9 cellular contexts compared by ENCODE assay signal in genomic region chr10:102802920-102803534, GRCh38. TPM values are rescaled to one million over a fixed set of nuclear protein-coding genes. Genes with fewer than 3 reads are reported as not detected.
DNase-seq lines count a peak whose midpoint lies in the region; ATAC-seq, FAIRE-seq and TF ChIP-seq lines count a peak whose summit lies in the region.
"Had no signal": no experiment of that assay in that cellular context is flagged by ENCODE, and none has a peak within 500 bp of the region (broad histone marks: within the 10 kb centered on the region; RNA-seq: fewer than 3 reads in every experiment).

No MANE protein-coding gene starts in this region.

- H3K27ac ChIP-seq in HUES64 (ENCODE audit: low read depth, low read length), result peak overlapping the region; percentile 92
- peak overlapping the region; percentile 64 for H3K27ac ChIP-seq in colonic mucosa
- H3K27ac ChIP-seq in mesodermal cell (ENCODE audit: low read depth, low read length, severe bottlenecking), result peak overlapping the region; percentile 85
- H3K27ac ChIP-seq in uterus, result peak overlapping the region; percentile 80 to 90
- H3K27ac ChIP-seq in small intestine (ENCODE audit: low read depth in 1 of 2, low read length in 1 of 2), result peak overlapping the region in 1 of 2 donors; percentile 64

- H3K9ac ChIP-seq in HUES64 (ENCODE audit: low read depth, low read length) (peak overlapping the region; percentile 53; the same call in 1 of the 2 replicates), colonic mucosa (ENCODE audit: low read depth in 2 of 2, low read length in 2 of 2) (no peak overlapping the region)

- intact Hi-C loops in CD14-positive monocyte (cut with micrococcal nuclease) (loop anchor here in 1 of 2 donors (10.0 kb wide), 1 partner anchor 48 kb away; no protein-coding TSS in a partner anchor), colonic mucosa (cut with DNase I) (no loop called here), uterus (cut with DNase I; ENCODE audit: low total_unique reads) (no loop called here)

- no peaks in the 10 kb centered on the region for H3K27me3 Mint-ChIP-seq in CD14-positive monocyte (ENCODE audit: low read depth in 3 of 3)

- H3K4me3 Mint-ChIP-seq in CD14-positive monocyte, result peak overlapping the region in 1 of 2 donors; percentile 46

- peak; percentile 62 for DNase-seq in CD14-positive monocyte (ENCODE audit: low spot score)
- DNase-seq in colonic mucosa, result no peak
- peak; percentile 62 to 70 for DNase-seq in uterus
- DNase-seq in cerebellar nuclear complex (lab: John Stamatoyannopoulos, UW), result no peak
- no peak for DNase-seq in small intestine

- H3K4me1 ChIP-seq in HUES64 (ENCODE audit: insufficient read depth, low read length) (peaks cover 41% of the 10 kb centered on the region), colonic mucosa (no peaks in the 10 kb centered on the region), mesodermal cell (ENCODE audit: control insufficient read depth, insufficient read depth, low read length, poor library complexity, severe bottlenecking) (peaks cover 40% of the 10 kb centered on the region), uterus (peaks cover 0 to 25% of the 10 kb centered on the region in 2 donors), small intestine (ENCODE audit: control insufficient read depth in 2 of 2, insufficient read depth in 1 of 2, low read depth in 1 of 2, low read length in 1 of 2) (peaks cover 3 to 8% of the 10 kb centered on the region in 2 donors)

- no peak for TF ChIP-seq POLR2A in uterus (IDR thresholded peaks at IDR 0.05)

- H3K36me3 Mint-ChIP-seq in CD14-positive monocyte, result peaks cover 62 to 85% of the 10 kb centered on the region in 2 donors

- WGBS in HUES64, result 48% methylated on average over 6 of the region's 6 CpGs
- 47 to 50% methylated on average over 2 to 6 of the region's 6 CpGs for WGBS in mesodermal cell (ENCODE audit: insufficient coverage in 2 of 2), 2 experiments
- 42 to 70% (median 70%) methylated on average over 6 of the region's 6 CpGs for WGBS in small intestine, 3 donors

- no peak for FAIRE-seq in small intestine (lab: Jason Lieb, UNC)

- H3K27ac Mint-ChIP-seq in CD14-positive monocyte, result peak overlapping the region; percentile 86 to 98 (median 94)

- H3K27me3 ChIP-seq in HUES64 (ENCODE audit: insufficient read depth, low read length) (no peaks in the 10 kb centered on the region), colonic mucosa (no peaks in the 10 kb centered on the region), uterus (no peaks in the 10 kb centered on the region), small intestine (ENCODE audit: control insufficient read depth in 2 of 2, insufficient read depth in 2 of 2, low read length in 2 of 2) (no peaks in the 10 kb centered on the region)

- TF ChIP-seq CTCF in CD14-positive monocyte (IDR thresholded peaks at IDR 0.05) (no peak), colonic mucosa (IDR thresholded peaks at IDR 0.05) (no peak), uterus (IDR thresholded peaks at IDR 0.05) (no peak)

- H3K36me3 ChIP-seq in HUES64 (ENCODE audit: insufficient read depth, low read length), result peaks cover 13% of the 10 kb centered on the region; the same call in 1 of the 2 replicates
- H3K36me3 ChIP-seq in colonic mucosa, result peaks cover 5% of the 10 kb centered on the region
- H3K36me3 ChIP-seq in mesodermal cell (ENCODE audit: control insufficient read depth, insufficient read depth, low read length), result peaks cover 44% of the 10 kb centered on the region
- H3K36me3 ChIP-seq in uterus, result no peaks in the 10 kb centered on the region
- peaks cover 3 to 8% of the 10 kb centered on the region in 2 donors for H3K36me3 ChIP-seq in small intestine (ENCODE audit: control insufficient read depth in 2 of 2, insufficient read depth in 2 of 2, low read length in 2 of 2)

- H3K9me3 ChIP-seq in HUES64 (ENCODE audit: insufficient read depth, low read depth, low read length) (peaks cover 4% of the 10 kb centered on the region), colonic mucosa (no peaks in the 10 kb centered on the region), mesodermal cell (ENCODE audit: control insufficient read depth, low read length) (peaks cover 3% of the 10 kb centered on the region), uterus (no peaks in the 10 kb centered on the region), small intestine (ENCODE audit: control insufficient read depth, low read depth) (no peaks in the 10 kb centered on the region)

- H3K4me3 ChIP-seq in HUES64 (ENCODE audit: low read length) (no peak overlapping the region), colonic mucosa (no peak overlapping the region), mesodermal cell (ENCODE audit: extremely low read depth, insufficient read depth, low read length, poor library complexity, severe bottlenecking) (no peak overlapping the region), uterus (no peak overlapping the region), small intestine (ENCODE audit: low read depth in 1 of 2, low read length in 2 of 2) (no peak overlapping the region)

- peaks cover 0 to 2% (median 0%) of the 10 kb centered on the region in 7 donors for H3K9me3 Mint-ChIP-seq in CD14-positive monocyte

- no peak for ATAC-seq in GM18909 (IDR thresholded peaks at IDR 0.05; ENCODE audit: poor library complexity, unreplicated experiment)

- H3K4me1 Mint-ChIP-seq in CD14-positive monocyte, result peaks cover 36% of the 10 kb centered on the region

RNA-seq across cellular contexts. Expression of gene CYP17A1, which starts 34.2 kb away (rescaled TPM):
- polyA plus RNA-seq in CD14-positive monocyte (not detected), small intestine (10 to 100 TPM in 1 of 3 donors, 1 to 10 TPM in 1, under 1 TPM in 1; 0.10 to 13.4 (median 3.0) TPM)
- polyA plus RNA-seq in HUES64 (2013, experiment 1 of 2), result not detected
- polyA plus RNA-seq in HUES64 (2013, experiment 2 of 2), result not detected
- total RNA-seq in colonic mucosa (1 to 10 TPM in 1 of 2 donors, not detected in 1; 7.7 TPM), uterus (1 to 10 TPM in 2 of 4 donors, under 1 TPM in 1, not detected in 1; 0.83 to 3.6 (median 1.6) TPM)
- not detected for polyA plus RNA-seq in mesodermal cell (2013, experiment 1 of 2)
- not detected for polyA plus RNA-seq in mesodermal cell (2013, experiment 2 of 2)
- total RNA-seq: glomerular endothelial cell had no signal

RNA-seq across cellular contexts. Expression of gene BORCS7, which starts 51.0 kb away (rescaled TPM):
- polyA plus RNA-seq in CD14-positive monocyte, result 10 to 100 TPM; 49.8 to 51.9 TPM
- 7.5 TPM for polyA plus RNA-seq in HUES64 (2013, experiment 1 of 2)
- 8.3 TPM for polyA plus RNA-seq in HUES64 (2013, experiment 2 of 2)
- 10 to 100 TPM; 15.6 to 18.9 TPM for total RNA-seq in colonic mucosa
- 8.2 TPM for polyA plus RNA-seq in mesodermal cell (2013, experiment 1 of 2)
- polyA plus RNA-seq in mesodermal cell (2013, experiment 2 of 2), result 8.1 TPM
- total RNA-seq in uterus, result 10 to 100 TPM; 17.6 to 80.2 (median 44.7) TPM
- 10 to 100 TPM; 38.9 to 49.4 (median 39.9) TPM for polyA plus RNA-seq in small intestine

RNA-seq across cellular contexts. Expression of gene WBP1L, which starts 59.3 kb away (rescaled TPM):
- 10 to 100 TPM; 38.3 to 43.0 TPM for polyA plus RNA-seq in CD14-positive monocyte
- 16.6 TPM for polyA plus RNA-seq in HUES64 (2013, experiment 1 of 2)
- polyA plus RNA-seq in HUES64 (2013, experiment 2 of 2), result 18.1 TPM
- 10 to 100 TPM; 32.3 to 42.7 TPM for total RNA-seq in colonic mucosa
- 41.2 TPM for polyA plus RNA-seq in mesodermal cell (2013, experiment 1 of 2)
- polyA plus RNA-seq in mesodermal cell (2013, experiment 2 of 2), result 35.1 TPM
- total RNA-seq in uterus, result 10 to 100 TPM; 27.4 to 79.2 (median 55.3) TPM
- 10 to 100 TPM; 15.2 to 29.9 (median 16.8) TPM for polyA plus RNA-seq in small intestine

Comparison
In these comparisons a context has a peak if more than half of its experiments do, and no peak if none do; other contexts are left out.
1. DNase-seq: peak in CD14-positive monocyte (single experiment) and uterus (2 of 2); none in colonic mucosa (single experiment), cerebellar nuclear complex (0 of 2) and small intestine (single experiment).